8 cellular contexts compared by ENCODE assay signal in genomic region chr22:37176464-37177061, GRCh38. TPM values are rescaled to one million over a fixed set of nuclear protein-coding genes. Genes with fewer than 3 reads are reported as not detected.
A peak's percentile ranks its signal among the peaks of the same experiment; 100 is the strongest.
DNase-seq lines count a peak whose midpoint lies in the region; TF ChIP-seq lines count a peak whose summit lies in the region.

No MANE protein-coding gene starts in this region.

- H3K27ac ChIP-seq in OCI-LY3 (ENCODE audit: low read length) (no peak overlapping the region), esophagus squamous epithelium (peak overlapping the region in 3 of 4 donors; percentile 42 to 53 (median 45)), neutrophil (peak overlapping the region; percentile 89)

- H3K36me3 Mint-ChIP-seq in activated CD4-positive, alpha-beta memory T cell treated with anti-CD3 and anti-CD28 coated beads for 36 hours = no peaks in the 10 kb centered on the region

- 24 to 25% methylated on average over 10 to 21 of the region's 23 CpGs for WGBS in esophagus squamous epithelium, 2 donors

- H3K4me1 ChIP-seq in BE2C = peaks cover 13% of the 10 kb centered on the region
- peaks cover 17% of the 10 kb centered on the region for H3K4me1 ChIP-seq in OCI-LY3 (ENCODE audit: low read length)
- H3K4me1 ChIP-seq in esophagus squamous epithelium = peaks cover 31 to 57% (median 35%) of the 10 kb centered on the region in 3 donors
- peaks cover 51 to 62% of the 10 kb centered on the region in 2 experiments for H3K4me1 ChIP-seq in neutrophil (ENCODE audit: control insufficient read depth in 1 of 2, insufficient read depth in 1 of 2, low read depth in 1 of 2, low read length in 1 of 2)

- H3K9ac ChIP-seq in OCI-LY3 (ENCODE audit: low read length) = no peak overlapping the region; the same call in 1 of the 2 replicates

- H3K27me3 ChIP-seq in BE2C = no peaks in the 10 kb centered on the region
- H3K27me3 ChIP-seq in OCI-LY3 (ENCODE audit: low read depth, low read length) = peaks cover 27% of the 10 kb centered on the region
- peaks cover 0 to 39% (median 0%) of the 10 kb centered on the region in 4 donors for H3K27me3 ChIP-seq in esophagus squamous epithelium
- H3K27me3 ChIP-seq in neutrophil = no peaks in the 10 kb centered on the region
- no peaks in the 10 kb centered on the region for H3K27me3 ChIP-seq in H7 (ENCODE audit: control insufficient read depth, insufficient read depth, low read length)

- H3K4me3 Mint-ChIP-seq in activated CD4-positive, alpha-beta memory T cell treated with anti-CD3 and anti-CD28 coated beads for 36 hours = no peak overlapping the region

- in situ Hi-C loops in GM13977 (cut with MboI; ENCODE audit: low pct_unique_long_range_greater_than_20kb, low sequenced_read_pairs, unreplicated experiment) = no loop called here

- POLR2A ChIA-PET in activated CD4-positive, alpha-beta memory T cell treated with anti-CD3 and anti-CD28 coated beads for 36 hours (lab: Charles Lee) = no interaction called here

- intact Hi-C loops in esophagus squamous epithelium (cut with DNase I) = no loop called here
- intact Hi-C loops in activated CD4-positive, alpha-beta memory T cell treated with anti-CD3 and anti-CD28 coated beads for 36 hours (cut with micrococcal nuclease) = no loop called here

- no peaks in the 10 kb centered on the region for H3K79me2 ChIP-seq in OCI-LY3 (ENCODE audit: low read length)

- DNase-seq in BE2C (peak; percentile 64), esophagus squamous epithelium (lab: John Stamatoyannopoulos, UW) (no peak), HPDE6-E6E7 (ENCODE audit: extremely low spot score) (no peak), H7 (no peak), GM13977 (ENCODE audit: low spot score) (no peak)
- no peak for DNase-seq in activated CD4-positive, alpha-beta memory T cell treated with anti-CD3 and anti-CD28 coated beads for 36 hours

- peaks cover 4% of the 10 kb centered on the region for H3K4me1 Mint-ChIP-seq in activated CD4-positive, alpha-beta memory T cell treated with anti-CD3 and anti-CD28 coated beads for 36 hours (ENCODE audit: low read depth)

- no peaks in the 10 kb centered on the region for H3K36me3 ChIP-seq in BE2C
- H3K36me3 ChIP-seq in OCI-LY3 (replicated peaks; ENCODE audit: low read depth, low read length) = no peaks in the 10 kb centered on the region
- no peaks in the 10 kb centered on the region for H3K36me3 ChIP-seq in esophagus squamous epithelium
- H3K36me3 ChIP-seq in neutrophil = no peaks in the 10 kb centered on the region
- no peaks in the 10 kb centered on the region for H3K36me3 ChIP-seq in H7 (replicated peaks; ENCODE audit: control insufficient read depth, insufficient read depth, low read length)

- peak overlapping the region; percentile 26; the same call in 1 of the 2 replicates for H2AFZ ChIP-seq in OCI-LY3 (ENCODE audit: low read depth, low read length)

- H4K20me1 ChIP-seq in OCI-LY3 (ENCODE audit: insufficient read depth, low read length) = no peaks in the 10 kb centered on the region

- H3K4me2 ChIP-seq in OCI-LY3 (ENCODE audit: low read length) = peak overlapping the region; percentile 38

- no peak for TF ChIP-seq POLR2A in esophagus squamous epithelium (IDR thresholded peaks at IDR 0.05)

- H3K4me3 ChIP-seq in BE2C (ENCODE audit: low read depth, low read length) (no peak overlapping the region), OCI-LY3 (ENCODE audit: low read length) (0 out of 2 replicates have a peak overlapping the region, but pooled peaks have one; percentile 4), esophagus squamous epithelium (peak overlapping the region in 1 of 4 donors; percentile 29), neutrophil (ENCODE audit: low read depth in 1 of 2, low read length in 1 of 2) (peak overlapping the region; percentile 48 to 54), H7 (ENCODE audit: insufficient read depth, low read depth, low read length) (no peak overlapping the region)

- H3K27me3 Mint-ChIP-seq in activated CD4-positive, alpha-beta memory T cell treated with anti-CD3 and anti-CD28 coated beads for 36 hours = peaks cover 3% of the 10 kb centered on the region

- H3K9me3 Mint-ChIP-seq in activated CD4-positive, alpha-beta memory T cell treated with anti-CD3 and anti-CD28 coated beads for 36 hours = no peaks in the 10 kb centered on the region

- CTCF ChIA-PET in activated CD4-positive, alpha-beta memory T cell treated with anti-CD3 and anti-CD28 coated beads for 36 hours (lab: Charles Lee) = interaction anchor here (1.1 to 1.6 kb wide), 3 partner anchors 10 to 323 kb away, joined by 4 to 5 read pairs (median 4); no protein-coding TSS in a partner anchor

- H3K27ac Mint-ChIP-seq in activated CD4-positive, alpha-beta memory T cell treated with anti-CD3 and anti-CD28 coated beads for 36 hours = no peak overlapping the region

- H3K9me3 ChIP-seq in BE2C (no peaks in the 10 kb centered on the region), OCI-LY3 (ENCODE audit: insufficient read depth, low read length) (no peaks in the 10 kb centered on the region), esophagus squamous epithelium (no peaks in the 10 kb centered on the region), neutrophil (no peaks in the 10 kb centered on the region)

- TF ChIP-seq CTCF in BE2C (IDR thresholded peaks at IDR 0.05; ENCODE audit: low read depth, low read length) = 0 out of 2 replicates have a peak, but pooled peaks have one; percentile 5
- TF ChIP-seq CTCF in OCI-LY3 (IDR thresholded peaks at IDR 0.05; ENCODE audit: low read depth, low read length) = no peak
- no peak for TF ChIP-seq CTCF in esophagus squamous epithelium (IDR thresholded peaks at IDR 0.05)
- peak; percentile 23 for TF ChIP-seq CTCF in neutrophil (IDR thresholded peaks at IDR 0.05)
- no peak for TF ChIP-seq CTCF in GM13977 (IDR thresholded peaks at IDR 0.05; ENCODE audit: extremely low read depth, insufficient read depth, missing control alignments)

RNA-seq across cellular contexts. Expression of gene C1QTNF6, which starts 11.5 kb away (rescaled TPM):
- polyA plus RNA-seq in BE2C (2012; ENCODE audit: insufficient read depth, insufficient read length, low read depth) = 9.3 TPM
- total RNA-seq in esophagus squamous epithelium = 1 to 10 TPM; 1.1 to 1.7 (median 1.4) TPM
- 4.9 and 5.4 TPM in 2 replicates for total RNA-seq in H7 (2014; rRNA removed; shearing (Covaris generic))
- 10 to 100 TPM; 11.1 to 13.0 TPM for total RNA-seq in activated CD4-positive, alpha-beta memory T cell treated with anti-CD3 and anti-CD28 coated beads for 36 hours

RNA-seq across cellular contexts. Expression of gene IL2RB, which starts 26.8 kb away (rescaled TPM):
- polyA plus RNA-seq in BE2C (2012; ENCODE audit: insufficient read depth, insufficient read length, low read depth) = 1.8 TPM
- 1 to 10 TPM; 1.6 to 6.5 (median 2.3) TPM for total RNA-seq in esophagus squamous epithelium
- 0.21 and 0.41 TPM in 2 replicates for total RNA-seq in H7 (2014; rRNA removed; shearing (Covaris generic))
- total RNA-seq in activated CD4-positive, alpha-beta memory T cell treated with anti-CD3 and anti-CD28 coated beads for 36 hours = 100 to 1,000 TPM; 306 to 310 TPM

RNA-seq across cellular contexts. Expression of gene SSTR3, which starts 35.7 kb away (rescaled TPM):
- 1.7 TPM for polyA plus RNA-seq in BE2C (2012; ENCODE audit: insufficient read depth, insufficient read length, low read depth)
- not detected for total RNA-seq in esophagus squamous epithelium
- total RNA-seq in H7 (2014; rRNA removed; shearing (Covaris generic)) = 0.21 TPM in 1 of 2 replicates, not detected in the other
- total RNA-seq in activated CD4-positive, alpha-beta memory T cell treated with anti-CD3 and anti-CD28 coated beads for 36 hours = 1 to 10 TPM; 8.5 to 9.3 TPM

Comparison
In these comparisons a context has a peak if more than half of its experiments do, and no peak if none do; other contexts are left out.
1. H3K4me3 ChIP-seq: peak in OCI-LY3 (single experiment) and neutrophil (2 of 2); none in BE2C (single experiment) and H7 (single experiment).
2. CTCF ChIP-seq: peak in BE2C (single experiment) and neutrophil (single experiment); none in OCI-LY3 (single experiment), esophagus squamous epithelium (0 of 6) and GM13977 (single experiment).
3. RNA of gene IL2RB, which starts 26.8 kb away (total RNA-seq): 306 to 310 TPM in activated CD4-positive, alpha-beta memory T cell treated with anti-CD3 and anti-CD28 coated beads for 36 hours; 1.6 to 6.5 TPM in esophagus squamous epithelium and 0.21 to 0.41 TPM in H7; every median in the first group is over 10 times any median in the second.